12 cellular contexts compared by ENCODE assay signal in genomic region chr6:167203261-167204058, GRCh38. TPM values are rescaled to one million over a fixed set of nuclear protein-coding genes. Genes with fewer than 3 reads are reported as not detected.
DNase-seq lines count a peak whose midpoint lies in the region; ATAC-seq and TF ChIP-seq lines count a peak whose summit lies in the region.
"Not testable (repeated sequence)": the region's sequence is repeated elsewhere in the genome, so short reads cannot be mapped to it uniquely, and the experiment has no call there.
"Had no signal": no experiment of that assay in that cellular context is flagged by ENCODE, and none has a peak within 500 bp of the region (broad histone marks: within the 10 kb centered on the region; RNA-seq: fewer than 3 reads in every experiment).

No MANE protein-coding gene starts in this region.

- CTCF ChIA-PET in Panc1 (lab: Charles Lee); activated CD8-positive, alpha-beta memory T cell treated with anti-CD3 and anti-CD28 coated beads, Interleukin-2, amount 10 ng/mL, durations not matched to agents 7 days and 5 days (lab: Charles Lee): not testable (repeated sequence)

- 95 to 98% methylated on average over 10 to 27 of the region's 29 CpGs for WGBS in endodermal cell (ENCODE audit: insufficient coverage in 1 of 2, insufficient read length in 1 of 2), 2 experiments
- 81 to 84% methylated on average over 28 to 29 of the region's 29 CpGs for WGBS in aorta, 2 donors

- ATAC-seq in Panc1 (peak; percentile 74), left ventricle myocardium superior (peak; percentile 26), lower lobe of right lung (peak; percentile 20 to 29), aorta (ENCODE audit: low FRiP score) (peak; percentile 37)
- ATAC-seq in activated CD8-positive, alpha-beta memory T cell treated with anti-CD3 and anti-CD28 coated beads, Interleukin-2, amount 10 ng/mL, durations not matched to agents 7 days and 5 days, result not testable (repeated sequence)

- H3K4me3 Mint-ChIP-seq in activated CD8-positive, alpha-beta memory T cell treated with anti-CD3 and anti-CD28 coated beads, Interleukin-2, amount 10 ng/mL, durations not matched to agents 7 days and 5 days; endodermal cell: not testable (repeated sequence)

- H3K9me3 ChIP-seq in BLaER1 treated with 17β-estradiol and CSF1 and Interleukin-3, amounts not matched to agents 10 nM and 100 nM (replicated peaks in 1 of 11); Panc1 (ENCODE audit: control insufficient read depth, insufficient read depth, low read depth, low read length); endodermal cell (ENCODE audit: control insufficient read depth, low read length); lower lobe of right lung; aorta (ENCODE audit: control insufficient read depth, low read length): not testable (repeated sequence)

- not testable (repeated sequence) for H4K20me1 ChIP-seq in BLaER1 treated with 17β-estradiol and CSF1 and Interleukin-3, amounts not matched to agents 10 nM and 100 nM

- not testable (repeated sequence) for DNase-seq in Panc1 (ENCODE audit: low read depth, low spot score); left ventricle myocardium superior; lower lobe of right lung; aorta
- DNase-seq in activated CD8-positive, alpha-beta memory T cell treated with anti-CD3 and anti-CD28 coated beads, Interleukin-2, amount 10 ng/mL, durations not matched to agents 7 days and 5 days, result peak; percentile 19
- DNase-seq in endodermal cell, result peak; percentile 49

- POLR2A ChIA-PET in Panc1 (lab: Charles Lee), result not testable (repeated sequence)

- TF ChIP-seq CTCF in Panc1 (IDR thresholded peaks at IDR 0.05); endodermal cell (conservative IDR thresholded peaks at IDR 0.05); lower lobe of right lung (IDR thresholded peaks at IDR 0.05): not testable (repeated sequence)

- BruUV-seq in Panc1 (replicated peaks; lab: Mats Ljungman, UMichigan), result not testable (repeated sequence)

- not testable (repeated sequence) for H3K27ac ChIP-seq in BLaER1 treated with 17β-estradiol and CSF1 and Interleukin-3, amounts not matched to agents 10 nM and 100 nM; Panc1 (ENCODE audit: low read length); endodermal cell (ENCODE audit: low read depth, low read length); lower lobe of right lung; aorta (ENCODE audit: low read depth in 1 of 2, low read length in 2 of 2)
- H3K27ac ChIP-seq in rectal smooth muscle tissue (ENCODE audit: low read depth, low read length), result peak overlapping the region; percentile 88

- not testable (repeated sequence) for H3K4me3 ChIP-seq in BLaER1 treated with 17β-estradiol and CSF1 and Interleukin-3, amounts not matched to agents 10 nM and 100 nM; endodermal cell (ENCODE audit: low read length); lower lobe of right lung; rectal smooth muscle tissue (ENCODE audit: low read length); aorta (ENCODE audit: low read length in 2 of 2)
- H3K4me3 ChIP-seq in Panc1 (ENCODE audit: low read depth in 2 of 2, low read length in 2 of 2), result peak overlapping the region in 1 of 2 experiments; percentile 23; a peak in 2 of 4 replicates

- peaks cover 7 to 36% (median 26%) of the 10 kb centered on the region in 11 experiments for H3K27me3 ChIP-seq in BLaER1 treated with 17β-estradiol and CSF1 and Interleukin-3, amounts not matched to agents 10 nM and 100 nM
- H3K27me3 ChIP-seq in Panc1 (ENCODE audit: control insufficient read depth, insufficient read depth, low read length); endodermal cell (ENCODE audit: control insufficient read depth, insufficient read depth, low read length, poor library complexity, severe bottlenecking); lower lobe of right lung (ENCODE audit: low read depth); rectal smooth muscle tissue (ENCODE audit: control insufficient read depth, insufficient read depth, low read length); aorta (ENCODE audit: control insufficient read depth in 1 of 2, insufficient read depth in 2 of 2, low read length in 1 of 2): not testable (repeated sequence)

- peaks cover 0 to 24% (median 20%) of the 10 kb centered on the region in 10 experiments; a peak in 14 of 20 replicates for H3K4me1 ChIP-seq in BLaER1 treated with 17β-estradiol and CSF1 and Interleukin-3, amounts not matched to agents 10 nM and 100 nM
- not testable (repeated sequence) for H3K4me1 ChIP-seq in Panc1 (ENCODE audit: control insufficient read depth, insufficient read depth, low read length); endodermal cell (ENCODE audit: control insufficient read depth, insufficient read depth, low read length); lower lobe of right lung; rectal smooth muscle tissue (ENCODE audit: control insufficient read depth, insufficient read depth, low read length); aorta (ENCODE audit: control insufficient read depth in 1 of 2, insufficient read depth in 2 of 2, low read length in 2 of 2)

- intact Hi-C loops in Panc1 (cut with micrococcal nuclease; ENCODE audit: unreplicated experiment); left ventricle myocardium superior (cut with micrococcal nuclease); lower lobe of right lung (cut with DNase I); aorta (cut with DNase I): not testable (repeated sequence)

- H3K4me1 Mint-ChIP-seq in activated CD8-positive, alpha-beta memory T cell treated with anti-CD3 and anti-CD28 coated beads, Interleukin-2, amount 10 ng/mL, durations not matched to agents 7 days and 5 days; endodermal cell: not testable (repeated sequence)

- peak overlapping the region in 9 of 11 experiments; percentile 14 to 70 (median 60); a peak in 16 of 22 replicates for H3K4me2 ChIP-seq in BLaER1 treated with 17β-estradiol and CSF1 and Interleukin-3, amounts not matched to agents 10 nM and 100 nM

- not testable (repeated sequence) for H3K27ac Mint-ChIP-seq in activated CD8-positive, alpha-beta memory T cell treated with anti-CD3 and anti-CD28 coated beads, Interleukin-2, amount 10 ng/mL, durations not matched to agents 7 days and 5 days
- H3K27ac Mint-ChIP-seq in endodermal cell, result peak overlapping the region; percentile 78

- H3K9me3 Mint-ChIP-seq in activated CD8-positive, alpha-beta memory T cell treated with anti-CD3 and anti-CD28 coated beads, Interleukin-2, amount 10 ng/mL, durations not matched to agents 7 days and 5 days (ENCODE audit: low read depth); endodermal cell: not testable (repeated sequence)

- not testable (repeated sequence) for H3K9ac ChIP-seq in BLaER1 treated with 17β-estradiol and CSF1 and Interleukin-3, amounts not matched to agents 10 nM and 100 nM; endodermal cell (ENCODE audit: extremely low read depth, low read length, poor library complexity, severe bottlenecking); rectal smooth muscle tissue (ENCODE audit: low read length)

- H3K36me3 Mint-ChIP-seq in activated CD8-positive, alpha-beta memory T cell treated with anti-CD3 and anti-CD28 coated beads, Interleukin-2, amount 10 ng/mL, durations not matched to agents 7 days and 5 days; endodermal cell (ENCODE audit: low read depth): not testable (repeated sequence)

- H3K27me3 Mint-ChIP-seq in activated CD8-positive, alpha-beta memory T cell treated with anti-CD3 and anti-CD28 coated beads, Interleukin-2, amount 10 ng/mL, durations not matched to agents 7 days and 5 days, result peaks cover 33% of the 10 kb centered on the region
- not testable (repeated sequence) for H3K27me3 Mint-ChIP-seq in endodermal cell (ENCODE audit: insufficient read depth)

- in situ Hi-C loops in Panc1 (cut with HindIII; ENCODE audit: low pct_unique_long_range_greater_than_20kb, low sequenced_read_pairs), result not testable (repeated sequence)

- not testable (repeated sequence) for H3K36me3 ChIP-seq in BLaER1 treated with 17β-estradiol and CSF1 and Interleukin-3, amounts not matched to agents 10 nM and 100 nM; Panc1 (ENCODE audit: control insufficient read depth, insufficient read depth, low read length); endodermal cell (ENCODE audit: control insufficient read depth, insufficient read depth, low read length); lower lobe of right lung; rectal smooth muscle tissue (ENCODE audit: control insufficient read depth, insufficient read depth, low read length); aorta (ENCODE audit: control insufficient read depth in 1 of 2, insufficient read depth in 2 of 2, low read length in 1 of 2)

RNA-seq across cellular contexts. Expression of gene GPR31, which starts 45.7 kb away (rescaled TPM):
- total RNA-seq in Panc1 (2021; ENCODE audit: unreplicated experiment), result not detected
- not detected for polyA plus RNA-seq in Panc1 (2012; ENCODE audit: insufficient read length)
- not detected for total RNA-seq in activated CD8-positive, alpha-beta memory T cell treated with anti-CD3 and anti-CD28 coated beads, Interleukin-2, amount 10 ng/mL, durations not matched to agents 7 days and 5 days
- total RNA-seq in endodermal cell, result not detected
- not detected for polyA plus RNA-seq in endodermal cell (2013, experiment 1 of 2)
- not detected for polyA plus RNA-seq in endodermal cell (2013, experiment 2 of 2)
- total RNA-seq in left ventricle myocardium superior, result not detected
- not detected for total RNA-seq in lower lobe of right lung
- not detected for total RNA-seq in aorta
- polyA plus RNA-seq in aorta, result not detected
- total RNA-seq: A673, GM23338, Peyer's patch had no signal
- polyA plus RNA-seq: CD14-positive monocyte, GM23338 had no signal
